In the genomic region with DNA sequence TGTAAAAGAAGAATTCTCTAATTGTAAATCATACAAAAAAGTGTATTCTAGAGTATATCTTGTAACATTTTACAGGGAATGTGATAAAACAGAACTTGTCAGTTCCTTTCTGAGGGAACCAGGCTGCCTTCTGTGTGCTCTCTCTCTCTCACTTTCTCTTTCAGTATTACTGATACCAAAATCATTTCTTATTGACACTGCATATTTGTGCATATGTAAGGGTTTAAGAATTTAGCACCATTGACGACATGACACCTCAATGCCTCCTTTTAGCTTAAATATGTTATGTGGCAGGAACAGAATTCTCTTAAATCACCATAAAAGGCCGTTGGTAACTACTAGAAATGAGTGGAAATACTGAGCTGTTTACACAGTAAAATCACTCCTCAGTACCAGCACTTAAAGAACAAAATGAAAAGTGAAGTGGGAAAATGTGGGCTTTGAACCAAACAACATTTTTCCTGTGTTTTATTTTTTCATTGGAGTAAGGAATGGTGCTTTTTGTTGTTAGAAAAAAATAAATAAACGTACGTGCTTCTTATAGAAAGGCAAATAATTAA, we compare ENCODE assay signal across 8 cellular contexts.
A peak's percentile ranks its signal among the peaks of the same experiment; 100 is the strongest.
DNase-seq lines count a peak whose midpoint lies in the region; ATAC-seq and TF ChIP-seq lines count a peak whose summit lies in the region.

No MANE protein-coding gene starts in this region.

- no peak overlapping the region for H3K4me3 ChIP-seq in sigmoid colon

- peaks cover 0 to 2% of the 10 kb centered on the region in 2 donors for H3K9me3 Mint-ChIP-seq in stimulated activated naive B cell treated with anti-CD40 and anti-IgM and Interleukin-4, amounts not matched to agents 10 μg/mL and 1 μg/mL and 100 μg/mL, for 72 hours

- TF ChIP-seq POLR2A in sigmoid colon (IDR thresholded peaks at IDR 0.05): no peak

- no peak for TF ChIP-seq EP300 in sigmoid colon (IDR thresholded peaks at IDR 0.05)

- H3K4me1 ChIP-seq in sigmoid colon: no peaks in the 10 kb centered on the region

- H3K9me3 ChIP-seq in sigmoid colon: no peaks in the 10 kb centered on the region

- ATAC-seq in GM18511 (IDR thresholded peaks at IDR 0.05; ENCODE audit: unreplicated experiment) (peak; percentile 86), GM21619 (IDR thresholded peaks at IDR 0.05; ENCODE audit: unreplicated experiment) (peak; percentile 90), HG03460 (IDR thresholded peaks at IDR 0.05; ENCODE audit: unreplicated experiment) (peak; percentile 83)
- ATAC-seq in stimulated activated naive B cell treated with anti-CD40 and anti-IgM and Interleukin-4, amounts not matched to agents 10 μg/mL and 1 μg/mL and 100 μg/mL, for 72 hours (replicated peaks): no peak

- H3K36me3 Mint-ChIP-seq in stimulated activated naive B cell treated with anti-CD40 and anti-IgM and Interleukin-4, amounts not matched to agents 10 μg/mL and 1 μg/mL and 100 μg/mL, for 72 hours: no peaks in the 10 kb centered on the region

- H3K27me3 ChIP-seq in sigmoid colon: no peaks in the 10 kb centered on the region

- WGBS in sigmoid colon, 2 donors: 26 to 48% methylated on average over 4 of the region's 4 CpGs

- DNase-seq in fibroblast of peridontal ligament (ENCODE audit: extremely low read depth): peak; percentile 43
- DNase-seq in stimulated activated CD4-positive, alpha-beta T cell treated with anti-CD3 and anti-CD28 coated beads, Interleukin-4, amount 100 ng/mL, for 4 hours: no peak
- DNase-seq in stimulated activated naive B cell treated with anti-CD40 and anti-IgM and Interleukin-4, amounts not matched to agents 10 μg/mL and 1 μg/mL and 100 μg/mL, for 72 hours: no peak
- DNase-seq in NOMO-1 treated with DMSO at 0.1 percent for 48 hours (lab: John Stamatoyannopoulos, UW; ENCODE audit: unreplicated experiment): no peak
- no peak for DNase-seq in sigmoid colon

- no peak for TF ChIP-seq CTCF in sigmoid colon (IDR thresholded peaks at IDR 0.05)

- H3K4me3 Mint-ChIP-seq in stimulated activated naive B cell treated with anti-CD40 and anti-IgM and Interleukin-4, amounts not matched to agents 10 μg/mL and 1 μg/mL and 100 μg/mL, for 72 hours: no peak overlapping the region

- no peaks in the 10 kb centered on the region for H3K36me3 ChIP-seq in sigmoid colon

- H3K4me1 Mint-ChIP-seq in stimulated activated naive B cell treated with anti-CD40 and anti-IgM and Interleukin-4, amounts not matched to agents 10 μg/mL and 1 μg/mL and 100 μg/mL, for 72 hours: no peaks in the 10 kb centered on the region

- intact Hi-C loops in sigmoid colon (cut with DNase I): no loop called here

- H3K27ac ChIP-seq in sigmoid colon: no peak overlapping the region

- no peaks in the 10 kb centered on the region for H3K27me3 Mint-ChIP-seq in stimulated activated naive B cell treated with anti-CD40 and anti-IgM and Interleukin-4, amounts not matched to agents 10 μg/mL and 1 μg/mL and 100 μg/mL, for 72 hours

- H3K27ac Mint-ChIP-seq in stimulated activated naive B cell treated with anti-CD40 and anti-IgM and Interleukin-4, amounts not matched to agents 10 μg/mL and 1 μg/mL and 100 μg/mL, for 72 hours: no peak overlapping the region

Comparison
In these comparisons a context has a peak if more than half of its experiments do, and no peak if none do; other contexts are left out.
1. ATAC-seq: peak in GM18511 (single experiment), GM21619 (single experiment) and HG03460 (single experiment); none in stimulated activated naive B cell treated with anti-CD40 and anti-IgM and Interleukin-4, amounts not matched to agents 10 μg/mL and 1 μg/mL and 100 μg/mL, for 72 hours (0 of 2).